ENCODE assay signal across 26 cellular contexts in the genomic region with DNA sequence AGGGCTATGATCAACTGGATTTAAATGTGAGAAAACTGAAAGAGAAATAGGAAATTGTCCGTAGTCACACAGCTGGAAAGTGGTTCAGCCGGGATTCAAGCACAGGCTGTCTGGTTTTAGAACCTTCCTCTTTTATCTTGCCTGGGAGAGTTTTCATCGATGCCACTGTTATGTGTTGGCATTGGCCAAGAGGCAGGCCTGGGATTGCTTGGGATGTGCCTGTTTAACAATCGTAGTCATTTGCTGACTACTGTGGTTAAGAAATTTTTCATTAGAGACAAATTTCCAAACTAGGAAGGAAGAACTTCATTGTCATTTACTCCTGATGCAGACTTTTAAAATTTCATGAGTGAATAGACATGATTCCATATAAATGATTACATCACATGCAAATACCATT. TPM values are rescaled to one million over a fixed set of nuclear protein-coding genes. Genes with fewer than 3 reads are reported as not detected.
DNase-seq lines count a peak whose midpoint lies in the region; TF ChIP-seq lines count a peak whose summit lies in the region.
"Had no signal": no experiment of that assay in that cellular context is flagged by ENCODE, and none has a peak within 500 bp of the region (broad histone marks: within the 10 kb centered on the region; RNA-seq: fewer than 3 reads in every experiment).

No MANE protein-coding gene starts in this region.

- H3K4me1 Mint-ChIP-seq in CD14-positive monocyte, result peaks cover 61% of the 10 kb centered on the region

- H3K4me3 ChIP-seq in neutrophil (ENCODE audit: low read depth in 1 of 2, low read length in 1 of 2), result peak overlapping the region; percentile 89 to 96
- H3K4me3 ChIP-seq: BLaER1 treated with 17β-estradiol and CSF1 and Interleukin-3, amounts not matched to agents 10 nM and 100 nM; hepatocyte; lung; neural progenitor cell had no signal

- H3K36me3 Mint-ChIP-seq in CD14-positive monocyte, result peaks cover 9 to 12% of the 10 kb centered on the region in 2 donors
- H3K36me3 Mint-ChIP-seq: neural progenitor cell had no signal

- no peaks in the 10 kb centered on the region for H3K9me3 Mint-ChIP-seq in CD14-positive monocyte
- H3K9me3 Mint-ChIP-seq: activated CD4-positive, alpha-beta memory T cell treated with anti-CD3 and anti-CD28 coated beads, Interleukin-2, amount 10 ng/mL, durations not matched to agents 7 days and 5 days; neural progenitor cell had no signal

- peak overlapping the region; percentile 93 for H3K27ac ChIP-seq in neutrophil
- H3K27ac ChIP-seq: BLaER1 treated with 17β-estradiol and CSF1 and Interleukin-3, amounts not matched to agents 10 nM and 100 nM; brain microvascular endothelial cell; hepatocyte; neural progenitor cell had no signal

- TF ChIP-seq CTCF in CD14-positive monocyte (IDR thresholded peaks at IDR 0.05) (no peak), neutrophil (IDR thresholded peaks at IDR 0.05) (no peak)

- H3K4me1 ChIP-seq in neutrophil (ENCODE audit: control insufficient read depth in 1 of 2, insufficient read depth in 1 of 2, low read depth in 1 of 2, low read length in 1 of 2), result peaks cover 77 to 84% of the 10 kb centered on the region in 2 experiments
- H3K4me1 ChIP-seq: neural progenitor cell had no signal

- peaks cover 4% of the 10 kb centered on the region for H3K36me3 ChIP-seq in neutrophil
- H3K36me3 ChIP-seq: BLaER1 treated with 17β-estradiol and CSF1 and Interleukin-3, amounts not matched to agents 10 nM and 100 nM; brain microvascular endothelial cell; neural progenitor cell; stomach had no signal

- peak overlapping the region in 5 of 7 donors; percentile 0 to 53 (median 23) for H3K27ac Mint-ChIP-seq in CD14-positive monocyte
- H3K27ac Mint-ChIP-seq: activated CD4-positive, alpha-beta memory T cell treated with anti-CD3 and anti-CD28 coated beads, Interleukin-2, amount 10 ng/mL, durations not matched to agents 7 days and 5 days; neural progenitor cell had no signal

- DNase-seq in CD14-positive monocyte (ENCODE audit: low spot score) (no peak), MV-4-11 (lab: John Stamatoyannopoulos, UW) (peak; percentile 23), amniotic epithelial cell (ENCODE audit: low read depth) (peak; percentile 62), globus pallidus (ENCODE audit: low spot score) (no peak)
- no peak for DNase-seq in effector CD4-positive, alpha-beta T cell
- no peak for DNase-seq in activated CD4-positive, CD25-positive, alpha-beta regulatory T cell treated with anti-CD3 and anti-CD28 coated beads, Interleukin-2, amount 50 U/mL, for 72 hours
- DNase-seq: activated CD4-positive, alpha-beta memory T cell treated with anti-CD3 and anti-CD28 coated beads, Interleukin-2, amount 10 ng/mL, durations not matched to agents 7 days and 5 days; activated CD8-positive, alpha-beta memory T cell treated with anti-CD3 and anti-CD28 coated beads, Interleukin-2, amount 50 U/mL, for 4 hours; activated naive CD4-positive, alpha-beta T cell treated with anti-CD3 and anti-CD28 coated beads, Interleukin-2, amount 50 U/mL, for 16 hours; amniotic stem cell; brain microvascular endothelial cell; cerebellar nuclear complex; dermis blood vessel endothelial cell; NCI-H1436 treated with DMSO at 0.1 percent for 48 hours; NCI-H2081 treated with DMSO at 0.1 percent for 48 hours; NCI-H2227 treated with DMSO at 0.1 percent for 48 hours; NCI-H526 treated with DMSO at 0.1 percent for 48 hours; SHP77; small intestine; stimulated activated CD4-positive, alpha-beta T cell treated with anti-CD3 and anti-CD28 coated beads, Interleukin-2, amount 100 ng/mL, for 24 hours; stomach had no signal

- no peaks in the 10 kb centered on the region for H3K9me3 ChIP-seq in neutrophil
- H3K9me3 ChIP-seq: BLaER1 treated with 17β-estradiol and CSF1 and Interleukin-3, amounts not matched to agents 10 nM and 100 nM; stomach had no signal

- H3K27me3 Mint-ChIP-seq in CD14-positive monocyte (ENCODE audit: low read depth in 3 of 3), result peaks cover 4 to 7% (median 5%) of the 10 kb centered on the region in 3 donors
- H3K27me3 Mint-ChIP-seq: activated CD4-positive, alpha-beta memory T cell treated with anti-CD3 and anti-CD28 coated beads, Interleukin-2, amount 10 ng/mL, durations not matched to agents 7 days and 5 days had no signal

- no peaks in the 10 kb centered on the region for H3K27me3 ChIP-seq in neutrophil
- H3K27me3 ChIP-seq: brain microvascular endothelial cell, hepatocyte, stomach had no signal

- H3K4me3 Mint-ChIP-seq in CD14-positive monocyte, result peak overlapping the region; percentile 44 to 71
- H3K4me3 Mint-ChIP-seq: activated CD4-positive, alpha-beta memory T cell treated with anti-CD3 and anti-CD28 coated beads, Interleukin-2, amount 10 ng/mL, durations not matched to agents 7 days and 5 days; neural progenitor cell had no signal

- intact Hi-C loops in CD14-positive monocyte (cut with micrococcal nuclease), result no loop called here

RNA-seq across cellular contexts. Expression of a gene that starts 4.3 kb away (rescaled TPM):
- polyA plus RNA-seq in CD14-positive monocyte, result 1 to 10 TPM; 2.4 to 7.4 TPM

Comparison
In these comparisons a context has a peak if more than half of its experiments do, and no peak if none do; other contexts are left out.
1. DNase-seq: peak in MV-4-11 (single experiment) and amniotic epithelial cell (single experiment); none in CD14-positive monocyte (single experiment), globus pallidus (single experiment), effector CD4-positive, alpha-beta T cell (single experiment) and activated CD4-positive, CD25-positive, alpha-beta regulatory T cell treated with anti-CD3 and anti-CD28 coated beads, Interleukin-2, amount 50 U/mL, for 72 hours (single experiment).